1 cellular context compared by ENCODE assay signal in genomic region chr22:20495861-20496681, GRCh38.
TF ChIP-seq lines count a peak whose summit lies in the region.

No MANE protein-coding gene starts in this region.

TF ChIP-seq in K562, 482 proteins besides CTCF, POLR2A, EP300 and RAD21 (continued from another document and continues in another):
- peak; percentile 93; the same call in 1 of the 2 replicates for TF ChIP-seq ZHX1 (conservative IDR thresholded peaks at IDR 0.05; ENCODE audit: low read length)
- TF ChIP-seq KDM5B (IDR thresholded peaks at IDR 0.05; ENCODE audit: insufficient replicate concordance, low read depth, low read length): peak; percentile 98
- peak; percentile 95 for TF ChIP-seq KAT2B (IDR thresholded peaks at IDR 0.05; ENCODE audit: low read depth, low read length)
- no peak for TF ChIP-seq ZFX (CRISPR knock-in tag; IDR thresholded peaks at IDR 0.05)
- no peak for TF ChIP-seq CBFA2T2 (conservative IDR thresholded peaks at IDR 0.05)
- no peak for TF ChIP-seq MTF1 (CRISPR knock-in tag; IDR thresholded peaks at IDR 0.05; ENCODE audit: borderline replicate concordance)
- TF ChIP-seq TCFL5 (CRISPR knock-in tag; conservative IDR thresholded peaks at IDR 0.05): 0 out of 2 replicates have a peak, but pooled peaks have one; percentile 15
- TF ChIP-seq TSHZ1 (CRISPR knock-in tag; IDR thresholded peaks at IDR 0.05): peak; percentile 70
- peak; percentile 86; the same call in 1 of the 2 replicates for TF ChIP-seq SREBF1 (IDR thresholded peaks at IDR 0.05; ENCODE audit: borderline replicate concordance, low read depth, low read length)
- 0 out of 2 replicates have a peak, but pooled peaks have one; percentile 33 for TF ChIP-seq TAF15 (IDR thresholded peaks at IDR 0.05; ENCODE audit: low read depth, low read length)
- peak; percentile 98 for TF ChIP-seq ETV1 (tag; conservative IDR thresholded peaks at IDR 0.05; ENCODE audit: low read depth)
- TF ChIP-seq ZSCAN32 (CRISPR knock-in tag; IDR thresholded peaks at IDR 0.05): peak; percentile 70
- TF ChIP-seq NR1H2 (CRISPR knock-in tag; IDR thresholded peaks at IDR 0.05): no peak
- no peak for TF ChIP-seq SMARCE1 (IDR thresholded peaks at IDR 0.05)
- peak; percentile 88; the same call in 1 of the 2 replicates for TF ChIP-seq GABPB2 (CRISPR knock-in tag; conservative IDR thresholded peaks at IDR 0.05)
- no peak for TF ChIP-seq MAFG (tag; conservative IDR thresholded peaks at IDR 0.05)
- TF ChIP-seq SMAD2 (IDR thresholded peaks at IDR 0.05; ENCODE audit: low read depth, low read length): peak; percentile 63
- peak; percentile 94 for TF ChIP-seq CREBBP (IDR thresholded peaks at IDR 0.05; ENCODE audit: low read depth, low read length)
- peak; percentile 96 for TF ChIP-seq ARID3A (IDR thresholded peaks at IDR 0.05; ENCODE audit: borderline replicate concordance, low read depth, low read length)
- TF ChIP-seq ZBTB26 (CRISPR knock-in tag; IDR thresholded peaks at IDR 0.05): peak; percentile 100
- no peak for TF ChIP-seq ZNF717 (CRISPR knock-in tag; IDR thresholded peaks at IDR 0.05)
- no peak for TF ChIP-seq NFYB (IDR thresholded peaks at IDR 0.05; ENCODE audit: extremely low read depth, insufficient read length)
- TF ChIP-seq SETDB1 (IDR thresholded peaks at IDR 0.05; ENCODE audit: low read length): peak; percentile 97
- TF ChIP-seq DEAF1 (CRISPR knock-in tag; IDR thresholded peaks at IDR 0.05): peak; percentile 95
- peak; percentile 90 for TF ChIP-seq FIP1L1 (IDR thresholded peaks at IDR 0.05; ENCODE audit: low read depth, low read length, poor library complexity, severe bottlenecking)
- TF ChIP-seq STAT6 (CRISPR knock-in tag; IDR thresholded peaks at IDR 0.05): peak; percentile 99
- TF ChIP-seq FOSL1 (tag; conservative IDR thresholded peaks at IDR 0.05): no peak
- TF ChIP-seq ELF2 (CRISPR knock-in tag; IDR thresholded peaks at IDR 0.05): peak; percentile 87
- no peak for TF ChIP-seq ZNF408 (CRISPR knock-in tag; IDR thresholded peaks at IDR 0.05; ENCODE audit: low read depth)
- no peak for TF ChIP-seq SRSF1 (IDR thresholded peaks at IDR 0.05; ENCODE audit: low read depth, low read length)
- TF ChIP-seq SPI1 (IDR thresholded peaks at IDR 0.05; ENCODE audit: borderline replicate concordance, low read depth, low read length): peak; percentile 94
- TF ChIP-seq REST (CRISPR knock-in tag; IDR thresholded peaks at IDR 0.05; ENCODE audit: low read depth): peak; percentile 89
- TF ChIP-seq ATF4 (CRISPR knock-in tag; IDR thresholded peaks at IDR 0.05): peak; percentile 49; the same call in 1 of the 2 replicates
- TF ChIP-seq ZKSCAN1 (IDR thresholded peaks at IDR 0.05; ENCODE audit: low read depth, low read length): peak; percentile 83
- peak; percentile 91 for TF ChIP-seq ZNF212 (CRISPR knock-in tag; IDR thresholded peaks at IDR 0.05)
- peak; percentile 85; the same call in 1 of the 2 replicates for TF ChIP-seq ZNF561 (CRISPR knock-in tag; conservative IDR thresholded peaks at IDR 0.05)
- TF ChIP-seq ZNF695 (CRISPR knock-in tag; IDR thresholded peaks at IDR 0.05): peak; percentile 90
- TF ChIP-seq ZNF696 (CRISPR knock-in tag; conservative IDR thresholded peaks at IDR 0.05): peak; percentile 57; the same call in 1 of the 2 replicates
- TF ChIP-seq CREB3 (tag; conservative IDR thresholded peaks at IDR 0.05; ENCODE audit: low read depth): no peak
- TF ChIP-seq ZNF57 (CRISPR knock-in tag; IDR thresholded peaks at IDR 0.05): peak; percentile 94
- peak; percentile 70 for TF ChIP-seq HNRNPK (IDR thresholded peaks at IDR 0.05; ENCODE audit: low read depth, low read length, poor library complexity, severe bottlenecking)
- peak; percentile 98 for TF ChIP-seq KDM2B (CRISPR knock-in tag; IDR thresholded peaks at IDR 0.05)
- no peak for TF ChIP-seq EHMT2 (IDR thresholded peaks at IDR 0.05)
- peak; percentile 76 for TF ChIP-seq HNRNPLL (IDR thresholded peaks at IDR 0.05; ENCODE audit: low read depth, low read length, poor library complexity, severe bottlenecking)
- TF ChIP-seq TAF9B (IDR thresholded peaks at IDR 0.05; ENCODE audit: partially characterized antibody): no peak
- peak; percentile 97 for TF ChIP-seq PHB (CRISPR knock-in tag; IDR thresholded peaks at IDR 0.05)
- TF ChIP-seq ZNF239 (CRISPR knock-in tag; IDR thresholded peaks at IDR 0.05): peak; percentile 76
- peak; percentile 55; the same call in 1 of the 2 replicates for TF ChIP-seq MAFK (IDR thresholded peaks at IDR 0.05; ENCODE audit: low read length)
